In the genomic region with DNA sequence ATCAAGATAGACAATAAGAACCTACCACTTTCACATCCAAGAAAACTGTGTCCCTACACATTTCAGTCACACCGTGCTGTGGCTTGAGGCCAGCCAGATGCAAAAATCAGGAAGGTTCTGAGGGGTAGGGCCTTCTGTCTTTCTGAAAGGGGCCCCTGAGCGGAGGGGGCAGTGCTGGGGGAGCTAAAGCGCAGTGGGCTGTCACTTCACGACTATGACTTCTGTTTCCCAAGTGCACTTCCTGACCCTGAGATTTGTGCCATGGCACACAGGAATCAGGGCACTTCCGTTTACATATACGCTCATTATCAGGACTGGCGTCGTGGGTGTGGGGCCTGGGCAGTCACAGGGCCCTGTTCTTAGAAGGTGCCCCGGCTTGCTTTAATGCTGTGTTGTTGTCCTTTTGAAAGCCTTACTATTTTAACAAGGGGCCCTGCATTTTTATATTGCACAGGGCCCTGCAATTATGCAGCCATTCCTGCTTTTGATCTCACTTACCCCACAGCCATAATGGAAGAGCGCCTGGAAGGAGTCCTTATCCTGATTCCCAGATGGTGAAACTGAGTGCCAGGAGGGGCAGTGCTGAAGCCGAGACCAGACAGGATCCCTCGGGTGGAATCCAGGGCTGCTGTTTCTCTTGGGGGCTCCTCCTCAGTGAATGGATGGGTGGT, we compare ENCODE assay signal across 1 cellular context.
TF ChIP-seq lines count a peak whose summit lies in the region.

No MANE protein-coding gene starts in this region.

TF ChIP-seq in GM12891, 5 proteins besides CTCF, POLR2A, EP300 and RAD21 (continued from another document):
- TF ChIP-seq POU2F2 (IDR thresholded peaks at IDR 0.05; ENCODE audit: low read depth, low read length) (no peak), TAF1 (IDR thresholded peaks at IDR 0.05; ENCODE audit: low read depth, low read length) (no peak)
